Comparison of ENCODE assay signal across 26 cellular contexts in the genomic region with DNA sequence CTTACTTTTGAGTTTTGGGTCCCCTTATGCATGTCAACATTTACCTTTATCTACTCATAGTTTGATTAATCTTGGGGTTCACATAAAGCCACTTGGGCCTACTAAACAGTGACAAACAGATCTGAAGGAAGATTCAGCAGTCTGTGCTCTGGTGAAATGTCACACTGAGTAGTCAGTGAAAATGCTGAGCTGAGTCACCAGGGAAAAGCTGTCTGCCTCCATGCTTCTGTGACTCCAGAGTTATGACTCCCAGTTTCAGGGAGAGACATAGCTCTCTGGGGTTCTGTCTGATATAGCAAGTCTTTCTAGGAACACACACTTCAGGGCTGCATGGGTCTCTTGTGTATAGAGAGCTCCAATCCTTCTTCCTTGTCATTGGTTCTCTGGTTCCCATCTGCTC.
DNase-seq lines count a peak whose midpoint lies in the region; ATAC-seq and TF ChIP-seq lines count a peak whose summit lies in the region.
"Had no signal": no experiment of that assay in that cellular context is flagged by ENCODE, and none has a peak within 500 bp of the region (broad histone marks: within the 10 kb centered on the region; RNA-seq: fewer than 3 reads in every experiment).

No MANE protein-coding gene starts in this region.

- no peak overlapping the region for H3K4me3 ChIP-seq in PC-9
- H3K4me3 ChIP-seq in epithelial cell of esophagus (ENCODE audit: low read length) = no peak overlapping the region
- H3K4me3 ChIP-seq in body of pancreas = no peak overlapping the region
- H3K4me3 ChIP-seq: esophagus muscularis mucosa, left ventricle myocardium inferior, neural progenitor cell, prostate gland had no signal

- no peak for TF ChIP-seq CTCF in PC-9 (conservative IDR thresholded peaks at IDR 0.05)
- TF ChIP-seq CTCF in epithelial cell of esophagus (IDR thresholded peaks at IDR 0.05; ENCODE audit: insufficient read depth, low read depth, low read length, missing control alignments) = no peak
- no peak for TF ChIP-seq CTCF in nephron progenitor cell (IDR thresholded peaks at IDR 0.05)
- TF ChIP-seq CTCF in body of pancreas (IDR thresholded peaks at IDR 0.05) = no peak

- H3K9me3 ChIP-seq in PC-9 (ENCODE audit: insufficient read depth, low read depth) = no peaks in the 10 kb centered on the region
- H3K9me3 ChIP-seq in body of pancreas = no peaks in the 10 kb centered on the region
- H3K9me3 ChIP-seq: esophagus muscularis mucosa, prostate gland had no signal

- no peaks in the 10 kb centered on the region for H3K9me3 Mint-ChIP-seq in nephron progenitor cell
- H3K9me3 Mint-ChIP-seq: neural progenitor cell, type B pancreatic cell had no signal

- H3F3A ChIP-seq in PC-9 (ENCODE audit: insufficient read depth, low read depth) = no peaks in the 10 kb centered on the region

- no TSS peak for BruUV-seq in PC-9 (replicated peaks; lab: Mats Ljungman, UMichigan)

- H4K20me1 ChIP-seq in PC-9 (ENCODE audit: insufficient read depth) = no peaks in the 10 kb centered on the region

- H3K79me2 ChIP-seq in PC-9 (ENCODE audit: low read depth) = no peaks in the 10 kb centered on the region

- H3K4me2 ChIP-seq in PC-9 = no peak overlapping the region
- H3K4me2 ChIP-seq: neural progenitor cell had no signal

- H3K9me2 ChIP-seq in PC-9 (ENCODE audit: insufficient read depth) = no peaks in the 10 kb centered on the region; the same call in 1 of the 2 replicates

- no peaks in the 10 kb centered on the region for H3K27me3 ChIP-seq in PC-9 (ENCODE audit: insufficient read depth, low read depth)
- no peaks in the 10 kb centered on the region for H3K27me3 ChIP-seq in body of pancreas
- H3K27me3 ChIP-seq: esophagus muscularis mucosa, neural progenitor cell had no signal

- H3K4me1 ChIP-seq in PC-9 (replicated peaks; ENCODE audit: insufficient read depth) (no peaks in the 10 kb centered on the region), body of pancreas (no peaks in the 10 kb centered on the region)
- H3K4me1 ChIP-seq: esophagus muscularis mucosa, left ventricle myocardium inferior, neural progenitor cell, prostate gland had no signal

- H3K4me3 Mint-ChIP-seq in nephron progenitor cell = no peak overlapping the region
- H3K4me3 Mint-ChIP-seq: activated B cell treated with CpG ODN at 0.5 μM for 24 hours, B cell, neural progenitor cell, type B pancreatic cell had no signal

- ATAC-seq in body of pancreas (no peak), HG03442 (IDR thresholded peaks at IDR 0.05; ENCODE audit: unreplicated experiment) (no peak)
- ATAC-seq: stimulated activated naive CD8-positive, alpha-beta T cell treated with anti-CD3 and anti-CD28 coated beads, Interleukin-15, Interleukin-2, amounts not matched to agents 100 U/mL and 50 U/mL, for 24 hours had no signal

- no peaks in the 10 kb centered on the region for H3K4me1 Mint-ChIP-seq in nephron progenitor cell
- H3K4me1 Mint-ChIP-seq: activated B cell treated with CpG ODN at 0.5 μM for 24 hours, B cell, neural progenitor cell had no signal

- H3K36me3 ChIP-seq in PC-9 (ENCODE audit: low read depth) (no peaks in the 10 kb centered on the region), body of pancreas (replicated peaks in 1 of 2; ENCODE audit: insufficient read depth in 1 of 2, low read depth in 2 of 2) (no peaks in the 10 kb centered on the region)
- H3K36me3 ChIP-seq: esophagus muscularis mucosa, left ventricle myocardium inferior, neural progenitor cell, prostate gland had no signal

- TF ChIP-seq POLR2A in body of pancreas (IDR thresholded peaks at IDR 0.05) = no peak

- no peaks in the 10 kb centered on the region for H3K36me3 Mint-ChIP-seq in nephron progenitor cell (ENCODE audit: low read depth)
- H3K36me3 Mint-ChIP-seq: neural progenitor cell had no signal

- H3K27ac Mint-ChIP-seq in nephron progenitor cell = peak overlapping the region; percentile 40
- H3K27ac Mint-ChIP-seq: activated B cell treated with CpG ODN at 0.5 μM for 24 hours, B cell, neural progenitor cell, type B pancreatic cell had no signal

- intact Hi-C loops in PC-9 (cut with micrococcal nuclease; ENCODE audit: unreplicated experiment) = no loop called here
- intact Hi-C loops in body of pancreas (cut with DNase I) = no loop called here

- peak overlapping the region; percentile 1; the same call in 1 of the 2 replicates for H2AFZ ChIP-seq in PC-9
- H2AFZ ChIP-seq: neural progenitor cell had no signal

- CTCF ChIA-PET in PC-9 (lab: Charles Lee) = no interaction called here

- POLR2A ChIA-PET in PC-9 (lab: Charles Lee; ENCODE audit: unreplicated experiment) = interaction anchor here (0.7 kb wide), 1 partner anchor 28 kb away, joined by 5 read pairs; no protein-coding TSS in a partner anchor

- DNase-seq in EH (ENCODE audit: low read depth) = peak; percentile 17
- no peak for DNase-seq in PC-9
- peak; percentile 61 for DNase-seq in epithelial cell of esophagus (ENCODE audit: low read depth)
- DNase-seq in nephron progenitor cell = no peak
- DNase-seq in LoVo (ENCODE audit: low spot score) = no peak
- DNase-seq in body of pancreas = no peak
- DNase-seq in D341Med (ENCODE audit: low spot score) = no peak
- DNase-seq: activated B cell treated with CpG ODN at 0.5 μM for 24 hours; activated CD4-positive, alpha-beta T cell treated with anti-CD3 and anti-CD28 coated beads, Interleukin-2, amount 50 U/mL, for 48 hours; activated gamma-delta T cell; COR-L47; effector CD4-positive, alpha-beta T cell; left ventricle myocardium inferior; NCI-H1092; NCI-H2029 treated with DMSO at 0.1 percent for 48 hours; NCI-H446; RPMI8226; small intestine; stimulated activated CD4-positive, alpha-beta T cell treated with anti-CD3 and anti-CD28 coated beads, Interleukin-2, amount 100 ng/mL, for 48 hours; stimulated activated naive CD8-positive, alpha-beta T cell treated with anti-CD3 and anti-CD28 coated beads, Interleukin-15, Interleukin-2, amounts not matched to agents 100 U/mL and 50 U/mL, for 24 hours had no signal

- H3K27ac ChIP-seq in PC-9 (no peak overlapping the region), body of pancreas (no peak overlapping the region)
- H3K27ac ChIP-seq: esophagus muscularis mucosa, left ventricle myocardium inferior, neural progenitor cell, prostate gland had no signal

- no peaks in the 10 kb centered on the region for H3K27me3 Mint-ChIP-seq in nephron progenitor cell (ENCODE audit: low read depth, poor library complexity)
- H3K27me3 Mint-ChIP-seq: activated B cell treated with CpG ODN at 0.5 μM for 24 hours, B cell, type B pancreatic cell had no signal

Comparison
In these comparisons a context has a peak if more than half of its experiments do, and no peak if none do; other contexts are left out.
1. DNase-seq: peak in EH (single experiment) and epithelial cell of esophagus (single experiment); none in PC-9 (0 of 2), nephron progenitor cell (single experiment), LoVo (single experiment), body of pancreas (0 of 4) and D341Med (single experiment).